ENCODE assay signal across 8 cellular contexts in the genomic region with DNA sequence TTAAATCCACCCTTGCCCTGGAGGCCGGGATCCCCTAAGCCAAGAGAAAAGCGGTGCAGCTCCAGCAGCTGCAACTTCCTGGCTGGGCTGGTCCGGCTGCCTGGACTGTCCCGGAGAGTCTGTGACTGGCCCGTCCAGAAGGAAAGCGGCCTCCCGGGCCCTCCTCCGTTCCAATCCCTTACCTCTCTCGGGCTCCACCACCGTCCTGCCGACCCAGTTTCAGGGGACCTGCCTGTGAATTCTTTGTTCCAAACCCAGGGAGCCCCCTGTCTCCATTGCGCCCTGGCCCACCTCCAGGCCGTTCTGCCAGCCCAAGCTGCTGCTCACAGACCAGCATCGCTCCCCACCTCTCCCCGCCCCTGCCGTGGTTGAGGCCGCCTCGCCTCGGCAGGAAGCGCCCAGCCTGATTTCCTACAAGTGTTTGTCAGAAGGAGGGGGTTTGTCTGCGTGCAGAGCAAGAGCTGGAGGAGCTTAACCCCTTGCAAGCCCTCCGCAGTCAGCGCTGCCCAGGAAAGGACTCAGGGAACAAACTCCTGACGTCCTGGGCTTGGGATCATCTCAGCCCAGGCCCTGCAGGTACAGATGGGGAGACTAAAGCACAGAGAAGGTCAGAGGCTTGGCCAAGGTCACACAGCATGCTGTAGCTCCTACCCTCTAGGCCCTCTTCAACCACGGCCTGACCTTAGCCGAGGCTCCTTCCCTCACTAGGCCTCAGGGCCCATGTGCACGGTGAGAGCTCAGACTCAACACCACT. TPM values are rescaled to one million over a fixed set of nuclear protein-coding genes. Genes with fewer than 3 reads are reported as not detected.
A peak's percentile ranks its signal among the peaks of the same experiment; 100 is the strongest.
DNase-seq lines count a peak whose midpoint lies in the region; ATAC-seq and TF ChIP-seq lines count a peak whose summit lies in the region.

A gene with protein sequence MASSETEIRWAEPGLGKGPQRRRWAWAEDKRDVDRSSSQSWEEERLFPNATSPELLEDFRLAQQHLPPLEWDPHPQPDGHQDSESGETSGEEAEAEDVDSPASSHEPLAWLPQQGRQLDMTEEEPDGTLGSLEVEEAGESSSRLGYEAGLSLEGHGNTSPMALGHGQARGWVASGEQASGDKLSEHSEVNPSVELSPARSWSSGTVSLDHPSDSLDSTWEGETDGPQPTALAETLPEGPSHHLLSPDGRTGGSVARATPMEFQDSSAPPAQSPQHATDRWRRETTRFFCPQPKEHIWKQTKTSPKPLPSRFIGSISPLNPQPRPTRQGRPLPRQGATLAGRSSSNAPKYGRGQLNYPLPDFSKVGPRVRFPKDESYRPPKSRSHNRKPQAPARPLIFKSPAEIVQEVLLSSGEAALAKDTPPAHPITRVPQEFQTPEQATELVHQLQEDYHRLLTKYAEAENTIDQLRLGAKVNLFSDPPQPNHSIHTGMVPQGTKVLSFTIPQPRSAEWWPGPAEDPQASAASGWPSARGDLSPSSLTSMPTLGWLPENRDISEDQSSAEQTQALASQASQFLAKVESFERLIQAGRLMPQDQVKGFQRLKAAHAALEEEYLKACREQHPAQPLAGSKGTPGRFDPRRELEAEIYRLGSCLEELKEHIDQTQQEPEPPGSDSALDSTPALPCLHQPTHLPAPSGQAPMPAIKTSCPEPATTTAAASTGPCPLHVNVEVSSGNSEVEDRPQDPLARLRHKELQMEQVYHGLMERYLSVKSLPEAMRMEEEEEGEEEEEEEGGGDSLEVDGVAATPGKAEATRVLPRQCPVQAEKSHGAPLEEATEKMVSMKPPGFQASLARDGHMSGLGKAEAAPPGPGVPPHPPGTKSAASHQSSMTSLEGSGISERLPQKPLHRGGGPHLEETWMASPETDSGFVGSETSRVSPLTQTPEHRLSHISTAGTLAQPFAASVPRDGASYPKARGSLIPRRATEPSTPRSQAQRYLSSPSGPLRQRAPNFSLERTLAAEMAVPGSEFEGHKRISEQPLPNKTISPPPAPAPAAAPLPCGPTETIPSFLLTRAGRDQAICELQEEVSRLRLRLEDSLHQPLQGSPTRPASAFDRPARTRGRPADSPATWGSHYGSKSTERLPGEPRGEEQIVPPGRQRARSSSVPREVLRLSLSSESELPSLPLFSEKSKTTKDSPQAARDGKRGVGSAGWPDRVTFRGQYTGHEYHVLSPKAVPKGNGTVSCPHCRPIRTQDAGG (N-terminal part only) (minus strand): TSS at position 305 of the 754 bp plus-strand sequence. CDS start 6,649 bp downstream, outside the sequence.

- no peaks in the 10 kb centered on the region for H3K9me3 ChIP-seq in adipocyte (ENCODE audit: control insufficient read depth, low read length)
- H3K9me3 ChIP-seq in heart right ventricle, result no peaks in the 10 kb centered on the region

- CTCF ChIA-PET in T-cell (lab: Charles Lee), result interaction anchor here in 1 of 2 donors (0.6 to 5.1 kb wide), 6 partner anchors 10 to 542 kb away, joined by 3 to 40 read pairs (median 6); no protein-coding TSS in a partner anchor

- H3K27me3 ChIP-seq in adipocyte (replicated peaks; ENCODE audit: control insufficient read depth, insufficient read depth, low read length), result no peaks in the 10 kb centered on the region
- H3K27me3 ChIP-seq in heart right ventricle, result no peaks in the 10 kb centered on the region

- intact Hi-C loops in heart right ventricle (cut with DNase I), result loop anchor here in 2 of 10 donors (5.0 to 10.0 kb wide), 2 partner anchors 51 to 197 kb away; partner anchors contain the start of gene ATP6V1G1 (in 1 of the 2)

- no peaks in the 10 kb centered on the region for H3K27me3 Mint-ChIP-seq in T-cell

- ATAC-seq in HG03045 (IDR thresholded peaks at IDR 0.05; ENCODE audit: unreplicated experiment) (peak; percentile 28), T-cell (replicated peaks in 1 of 4) (peak; percentile 44 to 67 (median 64)), heart right ventricle (peak; percentile 66 to 82 (median 76))

- H3K36me3 ChIP-seq in adipocyte (ENCODE audit: control insufficient read depth, insufficient read depth, low read length, severe bottlenecking) (peaks cover 7% of the 10 kb centered on the region), heart right ventricle (peaks cover 0 to 6% (median 0%) of the 10 kb centered on the region in 9 donors)

- peaks cover 71 to 91% (median 73%) of the 10 kb centered on the region in 3 donors for H3K4me1 Mint-ChIP-seq in T-cell

- peak within 1 kb of the TSS; percentile 93 for H3K4me3 ChIP-seq in GM12865 (ENCODE audit: low read depth, low read length)
- H3K4me3 ChIP-seq in adipocyte (ENCODE audit: low read length), result peak within 1 kb of the TSS; percentile 93
- H3K4me3 ChIP-seq in heart right ventricle, result peak within 1 kb of the TSS; percentile 29 to 71 (median 66)

- peaks cover 45% of the 10 kb centered on the region for H3K36me3 Mint-ChIP-seq in T-cell

- peak within 1 kb of the TSS; percentile 94 for H3K9ac ChIP-seq in adipocyte (ENCODE audit: low read length)

- 10 to 19% methylated on average over 27 of the region's 27 CpGs for WGBS in heart right ventricle, 2 donors

- peak within 1 kb of the TSS; percentile 99 for H3K27ac Mint-ChIP-seq in T-cell

- DNase-seq in GM12865 (ENCODE audit: low read depth) (peak; percentile 87), T-cell (peak; percentile 76 to 92 (median 84)), adipocyte (ENCODE audit: low read depth) (peak; percentile 84), heart right ventricle (peak; percentile 77 to 80), pulmonary artery endothelial cell (ENCODE audit: low read depth, low spot score) (peak; percentile 57), ureter (ENCODE audit: low spot score) (peak; percentile 88), OCI-M1 (lab: John Stamatoyannopoulos, UW) (no peak)

- peak within 1 kb of the TSS; percentile 73 to 96 (median 87) for H3K27ac ChIP-seq in heart right ventricle

- TF ChIP-seq CTCF in GM12865 (IDR thresholded peaks at IDR 0.05; ENCODE audit: insufficient read depth, low read depth, low read length, missing control alignments) (no peak), heart right ventricle (IDR thresholded peaks at IDR 0.05) (no peak)

- peak within 1 kb of the TSS; percentile 95 to 100 (median 96) for H3K4me3 Mint-ChIP-seq in T-cell

- POLR2A ChIA-PET in T-cell (lab: Charles Lee), result interaction anchor here (1.0 to 4.7 kb wide), 7 partner anchors 9 to 203 kb away, joined by 3 to 42 read pairs (median 6); no protein-coding TSS in a partner anchor

- peaks cover 88% of the 10 kb centered on the region for H3K4me1 ChIP-seq in adipocyte (ENCODE audit: control insufficient read depth, insufficient read depth, low read length)
- H3K4me1 ChIP-seq in heart right ventricle, result peaks cover 17 to 87% (median 83%) of the 10 kb centered on the region in 9 donors

- H3K9me3 Mint-ChIP-seq in T-cell, result no peaks in the 10 kb centered on the region

RNA-seq across cellular contexts. Expression of the gene that starts here (rescaled TPM):
- total RNA-seq in T-cell, result 100 to 1,000 TPM; 382 to 462 (median 415) TPM
- 10 to 100 TPM in 1 of 10 donors, 1 to 10 TPM in 9; 2.7 to 20.5 (median 4.6) TPM for total RNA-seq in heart right ventricle
- 1 to 10 TPM; 3.7 to 7.1 TPM for polyA plus RNA-seq in heart right ventricle
- total RNA-seq in pulmonary artery endothelial cell, result 5.4 and 6.1 TPM in 2 replicates
- total RNA-seq in ureter, result 68.1 TPM
